ENCODE assay signal across 24 cellular contexts in genomic region chr1:117466761-117467160, GRCh38.
DNase-seq lines count a peak whose midpoint lies in the region; ATAC-seq, FAIRE-seq and TF ChIP-seq lines count a peak whose summit lies in the region.
"Had no signal": no experiment of that assay in that cellular context is flagged by ENCODE, and none has a peak within 500 bp of the region (broad histone marks: within the 10 kb centered on the region; RNA-seq: fewer than 3 reads in every experiment).

No MANE protein-coding gene starts in this region.

- no peak for FAIRE-seq in keratinocyte (lab: Jason Lieb, UNC)
- FAIRE-seq: GM12892, H1, HTR-8/SVneo, TTC549 had no signal

- no peaks in the 10 kb centered on the region for H3K9me1 ChIP-seq in keratinocyte (ENCODE audit: control insufficient read depth, extremely low read depth, insufficient read depth, low read length)

- H3K9me3 ChIP-seq in RWPE2 (ENCODE audit: severe bottlenecking), result no peaks in the 10 kb centered on the region
- H3K9me3 ChIP-seq in keratinocyte (ENCODE audit: control insufficient read depth, low read depth, low read length), result no peaks in the 10 kb centered on the region
- H3K9me3 ChIP-seq: thoracic aorta had no signal

- H3K27me3 ChIP-seq in RWPE2 (ENCODE audit: insufficient read depth, poor library complexity, severe bottlenecking) (no peaks in the 10 kb centered on the region), keratinocyte (ENCODE audit: control insufficient read depth, extremely low read depth, insufficient read depth, low read length) (no peaks in the 10 kb centered on the region)

- H3K36me3 ChIP-seq in RWPE2 (ENCODE audit: low read depth) (no peaks in the 10 kb centered on the region), keratinocyte (ENCODE audit: control insufficient read depth in 2 of 2, extremely low read depth in 1 of 2, insufficient read depth in 2 of 2, low read length in 2 of 2) (peaks cover 0 to 1% of the 10 kb centered on the region in 2 experiments)

- peaks cover 8% of the 10 kb centered on the region for H3K4me1 ChIP-seq in RWPE2 (ENCODE audit: insufficient read depth, poor library complexity, severe bottlenecking)
- peaks cover 12% of the 10 kb centered on the region for H3K4me1 ChIP-seq in keratinocyte (ENCODE audit: control insufficient read depth, extremely low read depth, insufficient read depth, low read length)

- TF ChIP-seq CTCF in RWPE2 (IDR thresholded peaks at IDR 0.05; ENCODE audit: poor library complexity, severe bottlenecking), result no peak
- no peak for TF ChIP-seq CTCF in keratinocyte (optimal IDR thresholded peaks at IDR 0.05 in 1 of 3, IDR thresholded peaks at IDR 0.05 in 1 of 3, conservative IDR thresholded peaks at IDR 0.05 in 1 of 3; ENCODE audit: extremely low read depth in 1 of 3, insufficient read depth in 2 of 3, low read length in 3 of 3)

- no peaks in the 10 kb centered on the region for H3K79me2 ChIP-seq in keratinocyte (ENCODE audit: control insufficient read depth, insufficient read depth, low read length)

- H2AFZ ChIP-seq in keratinocyte (ENCODE audit: control insufficient read depth, low read length), result no peak overlapping the region

- no peak overlapping the region for H3K9ac ChIP-seq in keratinocyte (ENCODE audit: control insufficient read depth, extremely low read depth, insufficient read depth, low read length)

- H3K27ac ChIP-seq in RWPE2 (ENCODE audit: poor library complexity, severe bottlenecking) (no peak overlapping the region), keratinocyte (ENCODE audit: control insufficient read depth, insufficient read depth, low read length) (no peak overlapping the region)
- H3K27ac ChIP-seq: epithelial cell of prostate, thoracic aorta had no signal

- H4K20me1 ChIP-seq in keratinocyte (ENCODE audit: control insufficient read depth, extremely low read depth, insufficient read depth, low read length), result no peaks in the 10 kb centered on the region

- ATAC-seq in RWPE2 (ENCODE audit: low read depth) (peak; percentile 53; the same call in 1 of the 3 replicates), HG02885 (IDR thresholded peaks at IDR 0.05; ENCODE audit: poor library complexity, unreplicated experiment) (no peak), HG02623 (IDR thresholded peaks at IDR 0.05; ENCODE audit: unreplicated experiment) (no peak)
- ATAC-seq: activated T-cell treated with anti-CD3 and anti-CD28 coated beads, Interleukin-2, amount 50 U/mL, for 72 hours; left colon; stimulated activated memory B cell treated with anti-CD40 and anti-IgM and Interleukin-4, amounts not matched to agents 10 μg/mL and 1 μg/mL and 100 μg/mL, for 72 hours had no signal

- dilution Hi-C loops in keratinocyte (cut with MboI; ENCODE audit: extremely low pct_ligation_motif_present, low sequenced_read_pairs), result no loop called here

- no peak overlapping the region for H3K4me3 ChIP-seq in RWPE2 (ENCODE audit: severe bottlenecking)
- no peak overlapping the region for H3K4me3 ChIP-seq in keratinocyte (ENCODE audit: control insufficient read depth in 2 of 3, extremely low read depth in 1 of 3, insufficient read depth in 2 of 3, low read depth in 1 of 3, low read length in 3 of 3)
- H3K4me3 ChIP-seq: thoracic aorta had no signal

- DNase-seq in ELR (ENCODE audit: low read depth), result peak; percentile 48
- no peak for DNase-seq in RWPE2 (ENCODE audit: low spot score)
- peak; percentile 5 to 79 for DNase-seq in dermis microvascular lymphatic vessel endothelial cell (ENCODE audit: low read depth in 2 of 2)
- no peak for DNase-seq in keratinocyte (ENCODE audit: low read depth, low spot score)
- no peak for DNase-seq in NCI-H1417 (lab: John Stamatoyannopoulos, UW)
- no peak for DNase-seq in nucleus accumbens (lab: John Stamatoyannopoulos, UW)
- DNase-seq: activated CD4-positive, alpha-beta T cell treated with anti-CD3 and anti-CD28 coated beads for 1 hour; activated T-cell treated with anti-CD3 and anti-CD28 coated beads, Interleukin-2, amount 50 U/mL, for 72 hours; CD4-positive, alpha-beta memory T cell; glutamatergic neuron; left colon; midbrain; NCI-H1105 treated with DMSO at 0.1 percent for 48 hours; NCI-H2107; NCI-H510A had no signal

- peak overlapping the region; percentile 2 for H3K4me2 ChIP-seq in keratinocyte (ENCODE audit: control insufficient read depth, extremely low read depth, insufficient read depth, low read depth, low read length)

Comparison
In these comparisons a context has a peak if more than half of its experiments do, and no peak if none do; other contexts are left out.
1. DNase-seq: peak in ELR (single experiment) and dermis microvascular lymphatic vessel endothelial cell (2 of 2); none in RWPE2 (single experiment), keratinocyte (single experiment), NCI-H1417 (0 of 3) and nucleus accumbens (0 of 56).